Comparison of ENCODE assay signal across 1 cellular context in the genomic region with DNA sequence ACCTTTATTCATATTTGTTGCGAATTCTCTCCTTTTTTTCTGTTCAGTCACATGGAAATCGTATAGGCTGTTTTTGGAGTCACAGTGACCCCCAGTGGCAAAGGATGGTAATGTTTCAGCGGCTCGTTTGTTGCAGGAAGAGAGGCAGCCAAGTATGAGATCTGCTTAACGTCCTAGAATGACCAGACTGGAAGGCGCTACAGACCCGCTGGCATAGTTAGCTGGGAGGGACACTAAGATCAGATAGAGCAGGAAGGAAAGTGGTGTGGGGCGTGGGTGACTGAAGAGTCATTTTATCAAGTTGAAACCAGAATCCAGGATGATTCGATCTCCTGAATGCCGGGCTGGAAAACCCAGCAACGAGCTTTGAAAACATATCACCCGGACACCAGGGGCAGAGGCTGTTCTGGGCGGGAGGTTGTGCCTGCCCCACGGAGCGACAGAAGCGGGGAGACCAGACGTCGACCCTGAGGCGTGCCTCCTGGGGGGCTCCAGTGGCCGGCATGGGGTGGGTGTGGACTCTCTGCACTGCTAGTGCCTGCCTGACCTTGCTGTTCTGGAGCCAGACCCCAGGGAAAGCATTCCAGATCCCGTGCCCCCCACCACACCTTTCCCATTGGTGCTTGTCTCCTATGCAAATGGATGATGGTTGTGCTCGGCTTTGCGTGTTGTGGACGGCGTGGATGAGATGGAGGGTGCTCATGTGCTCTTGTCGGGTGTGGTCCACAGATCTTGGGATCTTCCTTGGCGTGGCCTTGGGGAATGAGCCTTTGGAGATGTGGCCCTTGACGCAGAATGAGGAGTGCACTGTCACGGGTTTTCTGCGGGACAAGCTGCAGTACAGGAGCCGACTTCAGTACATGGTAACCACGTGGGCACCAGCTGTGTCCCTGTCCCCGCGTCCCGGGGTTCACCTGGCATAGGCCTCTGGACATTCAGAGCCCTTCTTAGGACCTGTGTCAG.
A peak's percentile ranks its signal among the peaks of the same experiment; 100 is the strongest.
TF ChIP-seq lines count a peak whose summit lies in the region.

No MANE protein-coding gene starts in this region.

TF ChIP-seq in HEK293, 187 proteins besides CTCF, POLR2A, EP300 and RAD21 (continued from another document and continues in another):
- 0 out of 2 replicates have a peak, but pooled peaks have one; percentile 26 for TF ChIP-seq ZNF366 (tag by site-specific recombination; conservative IDR thresholded peaks at IDR 0.05)
- TF ChIP-seq ZFP3 (tag by site-specific recombination; IDR thresholded peaks at IDR 0.05; ENCODE audit: low read depth) = no peak
- no peak for TF ChIP-seq ZNF133 (tag by site-specific recombination; IDR thresholded peaks at IDR 0.05)
- no peak for TF ChIP-seq ZNF677 (tag by site-specific recombination; IDR thresholded peaks at IDR 0.05)
- no peak for TF ChIP-seq ZNF184 (tag by site-specific recombination; IDR thresholded peaks at IDR 0.05)
- TF ChIP-seq ZNF639 (tag by site-specific recombination; IDR thresholded peaks at IDR 0.05) = no peak
- no peak for TF ChIP-seq SETDB1 (IDR thresholded peaks at IDR 0.05; ENCODE audit: insufficient read length, low read length)
- TF ChIP-seq ZBTB20 (tag by site-specific recombination; IDR thresholded peaks at IDR 0.05) = peak; percentile 84
- TF ChIP-seq ZNF354C (tag by site-specific recombination; IDR thresholded peaks at IDR 0.05; ENCODE audit: borderline replicate concordance, low read depth) = no peak
- TF ChIP-seq KLF8 (tag by site-specific recombination; IDR thresholded peaks at IDR 0.05) = 0 out of 2 replicates have a peak, but pooled peaks have one; percentile 2
- TF ChIP-seq ZNF48 (tag by site-specific recombination; IDR thresholded peaks at IDR 0.05) = no peak
- TF ChIP-seq SALL2 (tag by site-specific recombination; IDR thresholded peaks at IDR 0.05; ENCODE audit: borderline replicate concordance) = no peak
- TF ChIP-seq ZNF629 (tag by site-specific recombination; IDR thresholded peaks at IDR 0.05) = no peak
- TF ChIP-seq ZNF791 (tag by site-specific recombination; IDR thresholded peaks at IDR 0.05) = no peak
- TF ChIP-seq ZBTB48 (tag by site-specific recombination; IDR thresholded peaks at IDR 0.05) = no peak
- no peak for TF ChIP-seq ZNF585B (tag by site-specific recombination; IDR thresholded peaks at IDR 0.05)
- TF ChIP-seq, protein P1, sequence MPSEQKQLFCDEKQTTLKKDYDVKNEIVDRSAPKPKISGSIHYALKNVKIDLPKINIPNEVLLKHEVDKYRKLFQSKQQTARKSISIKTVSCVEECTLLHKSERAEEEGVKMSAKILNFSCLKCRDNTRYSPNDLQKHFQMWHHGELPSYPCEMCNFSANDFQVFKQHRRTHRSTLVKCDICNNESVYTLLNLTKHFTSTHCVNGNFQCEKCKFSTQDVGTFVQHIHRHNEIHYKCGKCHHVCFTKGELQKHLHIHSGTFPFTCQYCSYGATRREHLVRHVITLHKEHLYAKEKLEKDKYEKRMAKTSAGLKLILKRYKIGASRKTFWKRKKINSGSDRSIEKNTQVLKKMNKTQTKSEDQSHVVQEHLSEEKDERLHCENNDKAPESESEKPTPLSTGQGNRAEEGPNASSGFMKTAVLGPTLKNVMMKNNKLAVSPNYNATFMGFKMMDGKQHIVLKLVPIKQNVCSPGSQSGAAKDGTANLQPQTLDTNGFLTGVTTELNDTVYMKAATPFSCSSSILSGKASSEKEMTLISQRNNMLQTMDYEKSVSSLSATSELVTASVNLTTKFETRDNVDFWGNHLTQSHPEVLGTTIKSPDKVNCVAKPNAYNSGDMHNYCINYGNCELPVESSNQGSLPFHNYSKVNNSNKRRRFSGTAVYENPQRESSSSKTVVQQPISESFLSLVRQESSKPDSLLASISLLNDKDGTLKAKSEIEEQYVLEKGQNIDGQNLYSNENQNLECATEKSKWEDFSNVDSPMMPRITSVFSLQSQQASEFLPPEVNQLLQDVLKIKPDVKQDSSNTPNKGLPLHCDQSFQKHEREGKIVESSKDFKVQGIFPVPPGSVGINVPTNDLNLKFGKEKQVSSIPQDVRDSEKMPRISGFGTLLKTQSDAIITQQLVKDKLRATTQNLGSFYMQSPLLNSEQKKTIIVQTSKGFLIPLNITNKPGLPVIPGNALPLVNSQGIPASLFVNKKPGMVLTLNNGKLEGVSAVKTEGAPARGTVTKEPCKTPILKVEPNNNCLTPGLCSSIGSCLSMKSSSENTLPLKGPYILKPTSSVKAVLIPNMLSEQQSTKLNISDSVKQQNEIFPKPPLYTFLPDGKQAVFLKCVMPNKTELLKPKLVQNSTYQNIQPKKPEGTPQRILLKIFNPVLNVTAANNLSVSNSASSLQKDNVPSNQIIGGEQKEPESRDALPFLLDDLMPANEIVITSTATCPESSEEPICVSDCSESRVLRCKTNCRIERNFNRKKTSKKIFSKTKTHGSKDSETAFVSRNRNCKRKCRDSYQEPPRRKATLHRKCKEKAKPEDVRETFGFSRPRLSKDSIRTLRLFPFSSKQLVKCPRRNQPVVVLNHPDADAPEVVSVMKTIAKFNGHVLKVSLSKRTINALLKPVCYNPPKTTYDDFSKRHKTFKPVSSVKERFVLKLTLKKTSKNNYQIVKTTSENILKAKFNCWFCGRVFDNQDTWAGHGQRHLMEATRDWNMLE (tag by site-specific recombination; conservative IDR thresholded peaks at IDR 0.05; ENCODE audit: low read depth) = no peak
- TF ChIP-seq, protein P2, sequence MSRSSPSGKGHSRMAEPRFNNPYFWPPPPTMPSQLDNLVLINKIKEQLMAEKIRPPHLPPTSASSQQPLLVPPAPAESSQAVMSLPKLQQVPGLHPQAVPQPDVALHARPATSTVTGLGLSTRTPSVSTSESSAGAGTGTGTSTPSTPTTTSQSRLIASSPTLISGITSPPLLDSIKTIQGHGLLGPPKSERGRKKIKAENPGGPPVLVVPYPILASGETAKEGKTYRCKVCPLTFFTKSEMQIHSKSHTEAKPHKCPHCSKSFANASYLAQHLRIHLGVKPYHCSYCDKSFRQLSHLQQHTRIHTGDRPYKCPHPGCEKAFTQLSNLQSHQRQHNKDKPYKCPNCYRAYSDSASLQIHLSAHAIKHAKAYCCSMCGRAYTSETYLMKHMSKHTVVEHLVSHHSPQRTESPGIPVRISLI (tag by site-specific recombination; IDR thresholded peaks at IDR 0.05) = peak; percentile 77; the same call in 1 of the 2 replicates
- TF ChIP-seq ZNF658 (tag by site-specific recombination; IDR thresholded peaks at IDR 0.05) = no peak
- no peak for TF ChIP-seq ZNF560 (tag by site-specific recombination; IDR thresholded peaks at IDR 0.05; ENCODE audit: borderline replicate concordance)
- TF ChIP-seq, protein P3, sequence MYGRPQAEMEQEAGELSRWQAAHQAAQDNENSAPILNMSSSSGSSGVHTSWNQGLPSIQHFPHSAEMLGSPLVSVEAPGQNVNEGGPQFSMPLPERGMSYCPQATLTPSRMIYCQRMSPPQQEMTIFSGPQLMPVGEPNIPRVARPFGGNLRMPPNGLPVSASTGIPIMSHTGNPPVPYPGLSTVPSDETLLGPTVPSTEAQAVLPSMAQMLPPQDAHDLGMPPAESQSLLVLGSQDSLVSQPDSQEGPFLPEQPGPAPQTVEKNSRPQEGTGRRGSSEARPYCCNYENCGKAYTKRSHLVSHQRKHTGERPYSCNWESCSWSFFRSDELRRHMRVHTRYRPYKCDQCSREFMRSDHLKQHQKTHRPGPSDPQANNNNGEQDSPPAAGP (tag by site-specific recombination; IDR thresholded peaks at IDR 0.05) = no peak
- TF ChIP-seq HOXC10 (CRISPR knock-in tag; IDR thresholded peaks at IDR 0.05) = no peak
- TF ChIP-seq, protein P4, sequence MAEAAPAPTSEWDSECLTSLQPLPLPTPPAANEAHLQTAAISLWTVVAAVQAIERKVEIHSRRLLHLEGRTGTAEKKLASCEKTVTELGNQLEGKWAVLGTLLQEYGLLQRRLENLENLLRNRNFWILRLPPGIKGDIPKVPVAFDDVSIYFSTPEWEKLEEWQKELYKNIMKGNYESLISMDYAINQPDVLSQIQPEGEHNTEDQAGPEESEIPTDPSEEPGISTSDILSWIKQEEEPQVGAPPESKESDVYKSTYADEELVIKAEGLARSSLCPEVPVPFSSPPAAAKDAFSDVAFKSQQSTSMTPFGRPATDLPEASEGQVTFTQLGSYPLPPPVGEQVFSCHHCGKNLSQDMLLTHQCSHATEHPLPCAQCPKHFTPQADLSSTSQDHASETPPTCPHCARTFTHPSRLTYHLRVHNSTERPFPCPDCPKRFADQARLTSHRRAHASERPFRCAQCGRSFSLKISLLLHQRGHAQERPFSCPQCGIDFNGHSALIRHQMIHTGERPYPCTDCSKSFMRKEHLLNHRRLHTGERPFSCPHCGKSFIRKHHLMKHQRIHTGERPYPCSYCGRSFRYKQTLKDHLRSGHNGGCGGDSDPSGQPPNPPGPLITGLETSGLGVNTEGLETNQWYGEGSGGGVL (tag by site-specific recombination; IDR thresholded peaks at IDR 0.05) = no peak
- no peak for TF ChIP-seq ZNF23 (tag by site-specific recombination; IDR thresholded peaks at IDR 0.05; ENCODE audit: borderline replicate concordance)
- TF ChIP-seq ZNF707 (tag by site-specific recombination; IDR thresholded peaks at IDR 0.05) = no peak
- TF ChIP-seq ZNF274 (IDR thresholded peaks at IDR 0.05; ENCODE audit: low read length) = no peak
- TF ChIP-seq ZNF274 (tag by site-specific recombination; IDR thresholded peaks at IDR 0.05; ENCODE audit: borderline replicate concordance) = no peak
- TF ChIP-seq MZF1 (tag by site-specific recombination; IDR thresholded peaks at IDR 0.05; ENCODE audit: borderline replicate concordance) = no peak
- TF ChIP-seq ZNF837 (tag by site-specific recombination; IDR thresholded peaks at IDR 0.05) = no peak
- TF ChIP-seq ZNF391 (tag by site-specific recombination; IDR thresholded peaks at IDR 0.05; ENCODE audit: borderline replicate concordance, low read depth) = no peak
- TF ChIP-seq, protein P5, sequence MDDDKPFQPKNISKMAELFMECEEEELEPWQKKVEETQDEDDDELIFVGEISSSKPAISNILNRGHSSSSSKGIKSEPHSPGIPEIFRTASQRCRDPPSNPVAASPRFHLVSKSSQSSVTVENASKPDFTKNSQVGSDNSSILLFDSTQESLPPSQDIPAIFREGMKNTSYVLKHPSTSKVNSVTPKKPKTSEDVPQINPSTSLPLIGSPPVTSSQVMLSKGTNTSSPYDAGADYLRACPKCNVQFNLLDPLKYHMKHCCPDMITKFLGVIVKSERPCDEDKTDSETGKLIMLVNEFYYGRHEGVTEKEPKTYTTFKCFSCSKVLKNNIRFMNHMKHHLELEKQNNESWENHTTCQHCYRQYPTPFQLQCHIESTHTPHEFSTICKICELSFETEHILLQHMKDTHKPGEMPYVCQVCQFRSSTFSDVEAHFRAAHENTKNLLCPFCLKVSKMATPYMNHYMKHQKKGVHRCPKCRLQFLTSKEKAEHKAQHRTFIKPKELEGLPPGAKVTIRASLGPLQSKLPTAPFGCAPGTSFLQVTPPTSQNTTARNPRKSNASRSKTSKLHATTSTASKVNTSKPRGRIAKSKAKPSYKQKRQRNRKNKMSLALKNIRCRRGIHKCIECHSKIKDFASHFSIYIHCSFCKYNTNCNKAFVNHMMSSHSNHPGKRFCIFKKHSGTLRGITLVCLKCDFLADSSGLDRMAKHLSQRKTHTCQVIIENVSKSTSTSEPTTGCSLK (tag by site-specific recombination; IDR thresholded peaks at IDR 0.05) = no peak
- peak; percentile 83 for TF ChIP-seq ZBTB17 (tag by site-specific recombination; IDR thresholded peaks at IDR 0.05)
- TF ChIP-seq ZNF510 (tag by site-specific recombination; IDR thresholded peaks at IDR 0.05; ENCODE audit: insufficient replicate concordance) = no peak
- TF ChIP-seq, protein P6, sequence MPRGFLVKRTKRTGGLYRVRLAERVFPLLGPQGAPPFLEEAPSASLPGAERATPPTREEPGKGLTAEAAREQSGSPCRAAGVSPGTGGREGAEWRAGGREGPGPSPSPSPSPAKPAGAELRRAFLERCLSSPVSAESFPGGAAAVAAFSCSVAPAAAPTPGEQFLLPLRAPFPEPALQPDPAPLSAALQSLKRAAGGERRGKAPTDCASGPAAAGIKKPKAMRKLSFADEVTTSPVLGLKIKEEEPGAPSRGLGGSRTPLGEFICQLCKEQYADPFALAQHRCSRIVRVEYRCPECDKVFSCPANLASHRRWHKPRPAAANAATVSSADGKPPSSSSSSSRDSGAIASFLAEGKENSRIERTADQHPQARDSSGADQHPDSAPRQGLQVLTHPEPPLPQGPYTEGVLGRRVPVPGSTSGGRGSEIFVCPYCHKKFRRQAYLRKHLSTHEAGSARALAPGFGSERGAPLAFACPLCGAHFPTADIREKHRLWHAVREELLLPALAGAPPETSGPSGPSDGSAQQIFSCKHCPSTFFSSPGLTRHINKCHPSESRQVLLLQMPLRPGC (tag by site-specific recombination; IDR thresholded peaks at IDR 0.05) = no peak
- no peak for TF ChIP-seq MYNN (tag by site-specific recombination; IDR thresholded peaks at IDR 0.05; ENCODE audit: borderline replicate concordance)
- TF ChIP-seq, protein P7, sequence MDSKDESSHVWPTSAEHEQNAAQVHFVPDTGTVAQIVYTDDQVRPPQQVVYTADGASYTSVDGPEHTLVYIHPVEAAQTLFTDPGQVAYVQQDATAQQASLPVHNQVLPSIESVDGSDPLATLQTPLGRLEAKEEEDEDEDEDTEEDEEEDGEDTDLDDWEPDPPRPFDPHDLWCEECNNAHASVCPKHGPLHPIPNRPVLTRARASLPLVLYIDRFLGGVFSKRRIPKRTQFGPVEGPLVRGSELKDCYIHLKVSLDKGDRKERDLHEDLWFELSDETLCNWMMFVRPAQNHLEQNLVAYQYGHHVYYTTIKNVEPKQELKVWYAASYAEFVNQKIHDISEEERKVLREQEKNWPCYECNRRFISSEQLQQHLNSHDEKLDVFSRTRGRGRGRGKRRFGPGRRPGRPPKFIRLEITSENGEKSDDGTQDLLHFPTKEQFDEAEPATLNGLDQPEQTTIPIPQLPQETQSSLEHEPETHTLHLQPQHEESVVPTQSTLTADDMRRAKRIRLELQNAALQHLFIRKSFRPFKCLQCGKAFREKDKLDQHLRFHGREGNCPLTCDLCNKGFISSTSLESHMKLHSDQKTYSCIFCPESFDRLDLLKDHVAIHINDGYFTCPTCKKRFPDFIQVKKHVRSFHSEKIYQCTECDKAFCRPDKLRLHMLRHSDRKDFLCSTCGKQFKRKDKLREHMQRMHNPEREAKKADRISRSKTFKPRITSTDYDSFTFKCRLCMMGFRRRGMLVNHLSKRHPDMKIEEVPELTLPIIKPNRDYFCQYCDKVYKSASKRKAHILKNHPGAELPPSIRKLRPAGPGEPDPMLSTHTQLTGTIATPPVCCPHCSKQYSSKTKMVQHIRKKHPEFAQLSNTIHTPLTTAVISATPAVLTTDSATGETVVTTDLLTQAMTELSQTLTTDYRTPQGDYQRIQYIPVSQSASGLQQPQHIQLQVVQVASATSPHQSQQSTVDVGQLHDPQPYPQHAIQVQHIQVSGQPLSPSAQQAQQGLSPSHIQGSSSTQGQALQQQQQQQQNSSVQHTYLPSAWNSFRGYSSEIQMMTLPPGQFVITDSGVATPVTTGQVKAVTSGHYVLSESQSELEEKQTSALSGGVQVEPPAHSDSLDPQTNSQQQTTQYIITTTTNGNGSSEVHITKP (tag by site-specific recombination; IDR thresholded peaks at IDR 0.05) = no peak
- TF ChIP-seq ZNF621 (tag by site-specific recombination; IDR thresholded peaks at IDR 0.05) = no peak
- no peak for TF ChIP-seq ZNF169 (tag by site-specific recombination; IDR thresholded peaks at IDR 0.05)
- no peak for TF ChIP-seq BCL11B (tag by site-specific recombination; IDR thresholded peaks at IDR 0.05; ENCODE audit: low read depth)
